1 cellular context compared by ENCODE assay signal in the genomic region with DNA sequence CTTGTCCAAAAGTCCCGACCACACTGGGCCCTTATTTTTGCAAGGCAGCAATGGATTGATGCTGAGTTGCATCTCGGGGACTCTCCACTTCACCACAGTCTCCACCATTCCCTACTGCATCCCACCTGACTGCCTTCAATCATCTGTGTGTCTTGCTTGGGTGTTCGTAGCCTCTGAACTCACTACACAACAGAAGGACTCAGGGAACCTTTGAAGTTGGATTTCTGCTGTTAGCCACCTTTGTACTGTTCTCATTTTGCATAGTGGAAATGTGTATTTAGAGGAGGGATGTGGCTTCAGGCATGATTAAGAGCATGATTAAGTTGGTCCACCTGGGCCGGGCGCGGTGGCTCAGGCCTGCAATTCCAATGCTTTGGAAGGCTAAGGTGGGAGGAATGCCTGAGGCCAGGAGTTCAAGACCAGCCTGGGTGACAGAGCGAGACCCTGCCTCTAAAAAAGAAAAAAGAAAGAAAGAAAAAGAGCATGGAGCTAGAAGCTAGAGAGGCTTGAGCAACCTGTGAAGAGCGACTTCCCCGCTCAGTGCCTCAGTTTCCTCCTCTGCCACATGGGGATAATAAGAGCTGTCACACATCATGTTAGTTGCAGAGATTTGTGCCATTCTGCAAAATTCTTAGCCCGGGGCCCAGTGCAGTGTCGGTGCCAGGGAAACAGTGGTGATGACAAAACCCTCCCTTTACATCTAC.
A peak's percentile ranks its signal among the peaks of the same experiment; 100 is the strongest.
TF ChIP-seq lines count a peak whose summit lies in the region.

No MANE protein-coding gene starts in this region.

TF ChIP-seq in HepG2, 621 proteins besides CTCF, POLR2A, EP300 and RAD21 (continued from another document and continues in another):
- TF ChIP-seq, protein P1, sequence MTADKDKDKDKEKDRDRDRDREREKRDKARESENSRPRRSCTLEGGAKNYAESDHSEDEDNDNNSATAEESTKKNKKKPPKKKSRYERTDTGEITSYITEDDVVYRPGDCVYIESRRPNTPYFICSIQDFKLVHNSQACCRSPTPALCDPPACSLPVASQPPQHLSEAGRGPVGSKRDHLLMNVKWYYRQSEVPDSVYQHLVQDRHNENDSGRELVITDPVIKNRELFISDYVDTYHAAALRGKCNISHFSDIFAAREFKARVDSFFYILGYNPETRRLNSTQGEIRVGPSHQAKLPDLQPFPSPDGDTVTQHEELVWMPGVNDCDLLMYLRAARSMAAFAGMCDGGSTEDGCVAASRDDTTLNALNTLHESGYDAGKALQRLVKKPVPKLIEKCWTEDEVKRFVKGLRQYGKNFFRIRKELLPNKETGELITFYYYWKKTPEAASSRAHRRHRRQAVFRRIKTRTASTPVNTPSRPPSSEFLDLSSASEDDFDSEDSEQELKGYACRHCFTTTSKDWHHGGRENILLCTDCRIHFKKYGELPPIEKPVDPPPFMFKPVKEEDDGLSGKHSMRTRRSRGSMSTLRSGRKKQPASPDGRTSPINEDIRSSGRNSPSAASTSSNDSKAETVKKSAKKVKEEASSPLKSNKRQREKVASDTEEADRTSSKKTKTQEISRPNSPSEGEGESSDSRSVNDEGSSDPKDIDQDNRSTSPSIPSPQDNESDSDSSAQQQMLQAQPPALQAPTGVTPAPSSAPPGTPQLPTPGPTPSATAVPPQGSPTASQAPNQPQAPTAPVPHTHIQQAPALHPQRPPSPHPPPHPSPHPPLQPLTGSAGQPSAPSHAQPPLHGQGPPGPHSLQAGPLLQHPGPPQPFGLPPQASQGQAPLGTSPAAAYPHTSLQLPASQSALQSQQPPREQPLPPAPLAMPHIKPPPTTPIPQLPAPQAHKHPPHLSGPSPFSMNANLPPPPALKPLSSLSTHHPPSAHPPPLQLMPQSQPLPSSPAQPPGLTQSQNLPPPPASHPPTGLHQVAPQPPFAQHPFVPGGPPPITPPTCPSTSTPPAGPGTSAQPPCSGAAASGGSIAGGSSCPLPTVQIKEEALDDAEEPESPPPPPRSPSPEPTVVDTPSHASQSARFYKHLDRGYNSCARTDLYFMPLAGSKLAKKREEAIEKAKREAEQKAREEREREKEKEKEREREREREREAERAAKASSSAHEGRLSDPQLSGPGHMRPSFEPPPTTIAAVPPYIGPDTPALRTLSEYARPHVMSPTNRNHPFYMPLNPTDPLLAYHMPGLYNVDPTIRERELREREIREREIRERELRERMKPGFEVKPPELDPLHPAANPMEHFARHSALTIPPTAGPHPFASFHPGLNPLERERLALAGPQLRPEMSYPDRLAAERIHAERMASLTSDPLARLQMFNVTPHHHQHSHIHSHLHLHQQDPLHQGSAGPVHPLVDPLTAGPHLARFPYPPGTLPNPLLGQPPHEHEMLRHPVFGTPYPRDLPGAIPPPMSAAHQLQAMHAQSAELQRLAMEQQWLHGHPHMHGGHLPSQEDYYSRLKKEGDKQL (CRISPR knock-in tag; IDR thresholded peaks at IDR 0.05; ENCODE audit: low read depth), result peak; percentile 79; the same call in 1 of the 2 replicates
- TF ChIP-seq CENPT (CRISPR knock-in tag; IDR thresholded peaks at IDR 0.05; ENCODE audit: low read depth) (no peak), SOX6 (IDR thresholded peaks at IDR 0.05) (no peak), SOX6 (CRISPR knock-in tag; IDR thresholded peaks at IDR 0.05) (peak; percentile 83), CHCHD3 (CRISPR knock-in tag; IDR thresholded peaks at IDR 0.05) (no peak; the same call in 1 of the 2 replicates), ZNF251 (CRISPR knock-in tag; IDR thresholded peaks at IDR 0.05) (no peak), ZNF703 (CRISPR knock-in tag; IDR thresholded peaks at IDR 0.05; ENCODE audit: borderline replicate concordance) (no peak), POLR2AphosphoS5 (IDR thresholded peaks at IDR 0.05; ENCODE audit: low read depth, low read length) (no peak; the same call in none of the 2 replicates), ZNF75D (CRISPR knock-in tag; IDR thresholded peaks at IDR 0.05; ENCODE audit: borderline replicate concordance) (no peak), ZNF230 (CRISPR knock-in tag; IDR thresholded peaks at IDR 0.05) (no peak), ZEB1 (IDR thresholded peaks at IDR 0.05; ENCODE audit: insufficient replicate concordance, low read depth) (peak; percentile 64), KDM5B (CRISPR knock-in tag; IDR thresholded peaks at IDR 0.05; ENCODE audit: borderline replicate concordance) (no peak), ZNF773 (CRISPR knock-in tag; IDR thresholded peaks at IDR 0.05; ENCODE audit: borderline replicate concordance) (no peak), BRCA1 (CRISPR knock-in tag; IDR thresholded peaks at IDR 0.05) (0 out of 2 replicates have a peak, but pooled peaks have one; percentile 65), ZNF337 (CRISPR knock-in tag; IDR thresholded peaks at IDR 0.05; ENCODE audit: borderline replicate concordance, low read depth) (no peak), KAT8 (CRISPR knock-in tag; IDR thresholded peaks at IDR 0.05) (peak; percentile 42; the same call in 1 of the 2 replicates), SRSF4 (IDR thresholded peaks at IDR 0.05; ENCODE audit: low read depth, low read length, poor library complexity, severe bottlenecking) (no peak), DMAP1 (CRISPR knock-in tag; IDR thresholded peaks at IDR 0.05) (peak; percentile 33; the same call in 1 of the 2 replicates), ZBTB42 (CRISPR knock-in tag; IDR thresholded peaks at IDR 0.05) (no peak), ZMAT3 (CRISPR knock-in tag; conservative IDR thresholded peaks at IDR 0.05) (peak; percentile 64), ATAD3A (CRISPR knock-in tag; IDR thresholded peaks at IDR 0.05) (no peak), MZF1 (CRISPR knock-in tag; IDR thresholded peaks at IDR 0.05; ENCODE audit: borderline replicate concordance) (no peak), ARHGAP35 (CRISPR knock-in tag; IDR thresholded peaks at IDR 0.05; ENCODE audit: borderline replicate concordance) (peak; percentile 39; the same call in 1 of the 2 replicates), ZSCAN9 (CRISPR knock-in tag; IDR thresholded peaks at IDR 0.05; ENCODE audit: borderline replicate concordance) (peak; percentile 55; the same call in 1 of the 2 replicates), ZNF543 (CRISPR knock-in tag; IDR thresholded peaks at IDR 0.05) (no peak), ZNF253 (CRISPR knock-in tag; IDR thresholded peaks at IDR 0.05; ENCODE audit: borderline replicate concordance) (no peak; the same call in 1 of the 2 replicates)
- TF ChIP-seq, protein P2, sequence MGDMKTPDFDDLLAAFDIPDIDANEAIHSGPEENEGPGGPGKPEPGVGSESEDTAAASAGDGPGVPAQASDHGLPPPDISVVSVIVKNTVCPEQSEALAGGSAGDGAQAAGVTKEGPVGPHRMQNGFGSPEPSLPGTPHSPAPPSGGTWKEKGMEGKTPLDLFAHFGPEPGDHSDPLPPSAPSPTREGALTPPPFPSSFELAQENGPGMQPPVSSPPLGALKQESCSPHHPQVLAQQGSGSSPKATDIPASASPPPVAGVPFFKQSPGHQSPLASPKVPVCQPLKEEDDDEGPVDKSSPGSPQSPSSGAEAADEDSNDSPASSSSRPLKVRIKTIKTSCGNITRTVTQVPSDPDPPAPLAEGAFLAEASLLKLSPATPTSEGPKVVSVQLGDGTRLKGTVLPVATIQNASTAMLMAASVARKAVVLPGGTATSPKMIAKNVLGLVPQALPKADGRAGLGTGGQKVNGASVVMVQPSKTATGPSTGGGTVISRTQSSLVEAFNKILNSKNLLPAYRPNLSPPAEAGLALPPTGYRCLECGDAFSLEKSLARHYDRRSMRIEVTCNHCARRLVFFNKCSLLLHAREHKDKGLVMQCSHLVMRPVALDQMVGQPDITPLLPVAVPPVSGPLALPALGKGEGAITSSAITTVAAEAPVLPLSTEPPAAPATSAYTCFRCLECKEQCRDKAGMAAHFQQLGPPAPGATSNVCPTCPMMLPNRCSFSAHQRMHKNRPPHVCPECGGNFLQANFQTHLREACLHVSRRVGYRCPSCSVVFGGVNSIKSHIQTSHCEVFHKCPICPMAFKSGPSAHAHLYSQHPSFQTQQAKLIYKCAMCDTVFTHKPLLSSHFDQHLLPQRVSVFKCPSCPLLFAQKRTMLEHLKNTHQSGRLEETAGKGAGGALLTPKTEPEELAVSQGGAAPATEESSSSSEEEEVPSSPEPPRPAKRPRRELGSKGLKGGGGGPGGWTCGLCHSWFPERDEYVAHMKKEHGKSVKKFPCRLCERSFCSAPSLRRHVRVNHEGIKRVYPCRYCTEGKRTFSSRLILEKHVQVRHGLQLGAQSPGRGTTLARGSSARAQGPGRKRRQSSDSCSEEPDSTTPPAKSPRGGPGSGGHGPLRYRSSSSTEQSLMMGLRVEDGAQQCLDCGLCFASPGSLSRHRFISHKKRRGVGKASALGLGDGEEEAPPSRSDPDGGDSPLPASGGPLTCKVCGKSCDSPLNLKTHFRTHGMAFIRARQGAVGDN (CRISPR knock-in tag; IDR thresholded peaks at IDR 0.05), result peak; percentile 68
- TF ChIP-seq, protein P3, sequence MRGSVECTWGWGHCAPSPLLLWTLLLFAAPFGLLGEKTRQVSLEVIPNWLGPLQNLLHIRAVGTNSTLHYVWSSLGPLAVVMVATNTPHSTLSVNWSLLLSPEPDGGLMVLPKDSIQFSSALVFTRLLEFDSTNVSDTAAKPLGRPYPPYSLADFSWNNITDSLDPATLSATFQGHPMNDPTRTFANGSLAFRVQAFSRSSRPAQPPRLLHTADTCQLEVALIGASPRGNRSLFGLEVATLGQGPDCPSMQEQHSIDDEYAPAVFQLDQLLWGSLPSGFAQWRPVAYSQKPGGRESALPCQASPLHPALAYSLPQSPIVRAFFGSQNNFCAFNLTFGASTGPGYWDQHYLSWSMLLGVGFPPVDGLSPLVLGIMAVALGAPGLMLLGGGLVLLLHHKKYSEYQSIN (CRISPR knock-in tag; IDR thresholded peaks at IDR 0.05; ENCODE audit: borderline replicate concordance), result no peak
- TF ChIP-seq, protein P4, sequence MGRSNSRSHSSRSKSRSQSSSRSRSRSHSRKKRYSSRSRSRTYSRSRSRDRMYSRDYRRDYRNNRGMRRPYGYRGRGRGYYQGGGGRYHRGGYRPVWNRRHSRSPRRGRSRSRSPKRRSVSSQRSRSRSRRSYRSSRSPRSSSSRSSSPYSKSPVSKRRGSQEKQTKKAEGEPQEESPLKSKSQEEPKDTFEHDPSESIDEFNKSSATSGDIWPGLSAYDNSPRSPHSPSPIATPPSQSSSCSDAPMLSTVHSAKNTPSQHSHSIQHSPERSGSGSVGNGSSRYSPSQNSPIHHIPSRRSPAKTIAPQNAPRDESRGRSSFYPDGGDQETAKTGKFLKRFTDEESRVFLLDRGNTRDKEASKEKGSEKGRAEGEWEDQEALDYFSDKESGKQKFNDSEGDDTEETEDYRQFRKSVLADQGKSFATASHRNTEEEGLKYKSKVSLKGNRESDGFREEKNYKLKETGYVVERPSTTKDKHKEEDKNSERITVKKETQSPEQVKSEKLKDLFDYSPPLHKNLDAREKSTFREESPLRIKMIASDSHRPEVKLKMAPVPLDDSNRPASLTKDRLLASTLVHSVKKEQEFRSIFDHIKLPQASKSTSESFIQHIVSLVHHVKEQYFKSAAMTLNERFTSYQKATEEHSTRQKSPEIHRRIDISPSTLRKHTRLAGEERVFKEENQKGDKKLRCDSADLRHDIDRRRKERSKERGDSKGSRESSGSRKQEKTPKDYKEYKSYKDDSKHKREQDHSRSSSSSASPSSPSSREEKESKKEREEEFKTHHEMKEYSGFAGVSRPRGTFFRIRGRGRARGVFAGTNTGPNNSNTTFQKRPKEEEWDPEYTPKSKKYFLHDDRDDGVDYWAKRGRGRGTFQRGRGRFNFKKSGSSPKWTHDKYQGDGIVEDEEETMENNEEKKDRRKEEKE (IDR thresholded peaks at IDR 0.05), result no peak
- TF ChIP-seq, protein P5, sequence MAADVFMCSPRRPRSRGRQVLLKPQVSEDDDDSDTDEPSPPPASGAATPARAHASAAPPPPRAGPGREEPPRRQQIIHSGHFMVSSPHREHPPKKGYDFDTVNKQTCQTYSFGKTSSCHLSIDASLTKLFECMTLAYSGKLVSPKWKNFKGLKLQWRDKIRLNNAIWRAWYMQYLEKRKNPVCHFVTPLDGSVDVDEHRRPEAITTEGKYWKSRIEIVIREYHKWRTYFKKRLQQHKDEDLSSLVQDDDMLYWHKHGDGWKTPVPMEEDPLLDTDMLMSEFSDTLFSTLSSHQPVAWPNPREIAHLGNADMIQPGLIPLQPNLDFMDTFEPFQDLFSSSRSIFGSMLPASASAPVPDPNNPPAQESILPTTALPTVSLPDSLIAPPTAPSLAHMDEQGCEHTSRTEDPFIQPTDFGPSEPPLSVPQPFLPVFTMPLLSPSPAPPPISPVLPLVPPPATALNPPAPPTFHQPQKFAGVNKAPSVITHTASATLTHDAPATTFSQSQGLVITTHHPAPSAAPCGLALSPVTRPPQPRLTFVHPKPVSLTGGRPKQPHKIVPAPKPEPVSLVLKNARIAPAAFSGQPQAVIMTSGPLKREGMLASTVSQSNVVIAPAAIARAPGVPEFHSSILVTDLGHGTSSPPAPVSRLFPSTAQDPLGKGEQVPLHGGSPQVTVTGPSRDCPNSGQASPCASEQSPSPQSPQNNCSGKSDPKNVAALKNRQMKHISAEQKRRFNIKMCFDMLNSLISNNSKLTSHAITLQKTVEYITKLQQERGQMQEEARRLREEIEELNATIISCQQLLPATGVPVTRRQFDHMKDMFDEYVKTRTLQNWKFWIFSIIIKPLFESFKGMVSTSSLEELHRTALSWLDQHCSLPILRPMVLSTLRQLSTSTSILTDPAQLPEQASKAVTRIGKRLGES (CRISPR knock-in tag; IDR thresholded peaks at IDR 0.05; ENCODE audit: borderline replicate concordance), result no peak
- TF ChIP-seq, protein P6, sequence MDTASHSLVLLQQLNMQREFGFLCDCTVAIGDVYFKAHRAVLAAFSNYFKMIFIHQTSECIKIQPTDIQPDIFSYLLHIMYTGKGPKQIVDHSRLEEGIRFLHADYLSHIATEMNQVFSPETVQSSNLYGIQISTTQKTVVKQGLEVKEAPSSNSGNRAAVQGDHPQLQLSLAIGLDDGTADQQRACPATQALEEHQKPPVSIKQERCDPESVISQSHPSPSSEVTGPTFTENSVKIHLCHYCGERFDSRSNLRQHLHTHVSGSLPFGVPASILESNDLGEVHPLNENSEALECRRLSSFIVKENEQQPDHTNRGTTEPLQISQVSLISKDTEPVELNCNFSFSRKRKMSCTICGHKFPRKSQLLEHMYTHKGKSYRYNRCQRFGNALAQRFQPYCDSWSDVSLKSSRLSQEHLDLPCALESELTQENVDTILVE (CRISPR knock-in tag; IDR thresholded peaks at IDR 0.05), result no peak; the same call in 1 of the 2 replicates
- TF ChIP-seq, protein P7, sequence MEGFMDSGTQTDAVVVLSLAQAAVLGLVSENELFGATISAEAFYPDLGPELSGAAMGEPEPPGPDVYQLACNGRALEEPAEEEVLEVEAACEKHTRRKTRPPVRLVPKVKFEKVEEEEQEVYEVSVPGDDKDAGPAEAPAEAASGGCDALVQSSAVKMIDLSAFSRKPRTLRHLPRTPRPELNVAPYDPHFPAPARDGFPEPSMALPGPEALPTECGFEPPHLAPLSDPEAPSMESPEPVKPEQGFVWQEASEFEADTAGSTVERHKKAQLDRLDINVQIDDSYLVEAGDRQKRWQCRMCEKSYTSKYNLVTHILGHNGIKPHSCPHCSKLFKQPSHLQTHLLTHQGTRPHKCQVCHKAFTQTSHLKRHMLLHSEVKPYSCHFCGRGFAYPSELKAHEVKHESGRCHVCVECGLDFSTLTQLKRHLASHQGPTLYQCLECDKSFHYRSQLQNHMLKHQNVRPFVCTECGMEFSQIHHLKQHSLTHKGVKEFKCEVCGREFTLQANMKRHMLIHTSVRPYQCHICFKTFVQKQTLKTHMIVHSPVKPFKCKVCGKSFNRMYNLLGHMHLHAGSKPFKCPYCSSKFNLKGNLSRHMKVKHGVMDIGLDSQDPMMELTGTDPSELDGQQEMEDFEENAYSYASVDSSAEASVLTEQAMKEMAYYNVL (CRISPR knock-in tag; IDR thresholded peaks at IDR 0.05; ENCODE audit: borderline replicate concordance), result no peak
- TF ChIP-seq, protein P8, sequence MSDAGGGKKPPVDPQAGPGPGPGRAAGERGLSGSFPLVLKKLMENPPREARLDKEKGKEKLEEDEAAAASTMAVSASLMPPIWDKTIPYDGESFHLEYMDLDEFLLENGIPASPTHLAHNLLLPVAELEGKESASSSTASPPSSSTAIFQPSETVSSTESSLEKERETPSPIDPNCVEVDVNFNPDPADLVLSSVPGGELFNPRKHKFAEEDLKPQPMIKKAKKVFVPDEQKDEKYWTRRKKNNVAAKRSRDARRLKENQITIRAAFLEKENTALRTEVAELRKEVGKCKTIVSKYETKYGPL (CRISPR knock-in tag; IDR thresholded peaks at IDR 0.05), result no peak
